15 cellular contexts compared by ENCODE assay signal in the genomic region with DNA sequence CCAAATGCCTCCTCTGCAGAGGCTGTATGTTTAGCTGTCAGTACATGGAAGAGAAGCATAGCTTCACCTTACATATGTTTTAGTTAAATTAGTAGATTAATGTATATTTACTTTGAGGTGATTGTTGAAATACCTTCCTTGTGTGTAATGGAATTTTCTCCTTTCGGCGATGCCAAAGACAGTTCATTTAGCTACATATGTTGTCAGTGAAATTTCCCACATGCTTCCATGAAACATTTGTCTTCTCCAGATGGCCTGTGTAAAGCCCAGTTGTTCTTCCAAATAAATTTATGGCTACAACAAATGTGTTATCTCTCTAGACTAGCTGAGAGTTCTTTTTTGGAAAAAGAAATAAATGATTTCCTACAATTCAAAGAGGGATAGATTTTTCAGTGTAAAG.
A peak's percentile ranks its signal among the peaks of the same experiment; 100 is the strongest.
DNase-seq lines count a peak whose midpoint lies in the region; ATAC-seq and TF ChIP-seq lines count a peak whose summit lies in the region.
"Had no signal": no experiment of that assay in that cellular context is flagged by ENCODE, and none has a peak within 500 bp of the region (broad histone marks: within the 10 kb centered on the region; RNA-seq: fewer than 3 reads in every experiment).

No MANE protein-coding gene starts in this region.

- peak overlapping the region in 1 of 2 donors; percentile 35 for H3K9ac ChIP-seq in colonic mucosa (ENCODE audit: low read depth in 2 of 2, low read length in 2 of 2)
- no peak overlapping the region for H3K9ac ChIP-seq in neural progenitor cell

- H3K4me1 Mint-ChIP-seq in type B pancreatic cell (ENCODE audit: unreplicated experiment) (peaks cover 17% of the 10 kb centered on the region), neural progenitor cell (peaks cover 3% of the 10 kb centered on the region)

- no peaks in the 10 kb centered on the region for H3K36me3 ChIP-seq in colonic mucosa
- H3K36me3 ChIP-seq in left lung, result no peaks in the 10 kb centered on the region
- no peaks in the 10 kb centered on the region for H3K36me3 ChIP-seq in neural progenitor cell

- H3K4me3 ChIP-seq in HFF-Myc (replicated peaks; ENCODE audit: low read depth, low read length) (no peak overlapping the region), colonic mucosa (no peak overlapping the region), left lung (no peak overlapping the region), neural progenitor cell (no peak overlapping the region)
- H3K4me3 ChIP-seq: testis had no signal

- H3F3A ChIP-seq in neural progenitor cell (ENCODE audit: low read depth), result no peaks in the 10 kb centered on the region

- H3K27me3 ChIP-seq in colonic mucosa (no peaks in the 10 kb centered on the region), left lung (no peaks in the 10 kb centered on the region), neural progenitor cell (no peaks in the 10 kb centered on the region)
- H3K27me3 ChIP-seq: testis had no signal

- DNase-seq in HFF-Myc (ENCODE audit: extremely low read depth, low read depth), result peak; percentile 77
- DNase-seq in colonic mucosa, result no peak
- DNase-seq in left lung, result no peak
- DNase-seq in type B pancreatic cell (ENCODE audit: extremely low spot score, unreplicated experiment), result no peak
- no peak for DNase-seq in neural progenitor cell (ENCODE audit: low spot score)
- no peak for DNase-seq in stimulated activated CD4-positive, alpha-beta T cell treated with anti-CD3 and anti-CD28 coated beads, Interleukin-4, amount 100 ng/mL, for 1 hour
- DNase-seq: activated naive CD4-positive, alpha-beta T cell treated with anti-CD3 and anti-CD28 coated beads for 36 hours; H7; Kasumi-1; NCI-H1417; posterior cingulate gyrus; small intestine; testis had no signal

- ATAC-seq in left lung, result peak; percentile 37
- no peak for ATAC-seq in activated CD4-positive, CD25-positive, alpha-beta regulatory T cell treated with anti-CD3 and anti-CD28 coated beads, Interleukin-2, amount 50 U/mL, for 24 hours

- H2AFZ ChIP-seq in neural progenitor cell (replicated peaks), result no peak overlapping the region

- intact Hi-C loops in colonic mucosa (cut with DNase I) (no loop called here), left lung (cut with DNase I) (no loop called here)

- H3K27ac ChIP-seq in colonic mucosa (peak overlapping the region; percentile 68), left lung (no peak overlapping the region), neural progenitor cell (no peak overlapping the region)
- H3K27ac ChIP-seq: C4-2B, testis had no signal

- H3K79me2 ChIP-seq in neural progenitor cell (ENCODE audit: low read depth), result no peaks in the 10 kb centered on the region

- no peaks in the 10 kb centered on the region for H4K20me1 ChIP-seq in neural progenitor cell (ENCODE audit: low read depth)

- H3K27ac Mint-ChIP-seq in type B pancreatic cell, result peak overlapping the region; percentile 22
- no peak overlapping the region for H3K27ac Mint-ChIP-seq in neural progenitor cell
- H3K27ac Mint-ChIP-seq: activated naive CD4-positive, alpha-beta T cell treated with anti-CD3 and anti-CD28 coated beads for 36 hours had no signal

- no peak overlapping the region for H3K4me3 Mint-ChIP-seq in type B pancreatic cell
- H3K4me3 Mint-ChIP-seq in neural progenitor cell, result no peak overlapping the region
- H3K4me3 Mint-ChIP-seq: activated naive CD4-positive, alpha-beta T cell treated with anti-CD3 and anti-CD28 coated beads for 36 hours had no signal

- peaks cover 4% of the 10 kb centered on the region for H3K4me1 ChIP-seq in colonic mucosa
- peaks cover 6 to 12% of the 10 kb centered on the region in 2 donors for H3K4me1 ChIP-seq in left lung
- H3K4me1 ChIP-seq in neural progenitor cell, result peaks cover 3% of the 10 kb centered on the region

- H3K9me3 Mint-ChIP-seq in type B pancreatic cell (peaks cover 4% of the 10 kb centered on the region), neural progenitor cell (no peaks in the 10 kb centered on the region)
- H3K9me3 Mint-ChIP-seq: activated naive CD4-positive, alpha-beta T cell treated with anti-CD3 and anti-CD28 coated beads for 36 hours had no signal

- TF ChIP-seq CTCF in HFF-Myc (IDR thresholded peaks at IDR 0.05; ENCODE audit: low read depth, low read length, missing control alignments), result no peak
- no peak for TF ChIP-seq CTCF in colonic mucosa (IDR thresholded peaks at IDR 0.05)
- no peak for TF ChIP-seq CTCF in left lung (IDR thresholded peaks at IDR 0.05)
- TF ChIP-seq CTCF in type B pancreatic cell (conservative IDR thresholded peaks at IDR 0.05), result no peak
- TF ChIP-seq CTCF in neural progenitor cell (IDR thresholded peaks at IDR 0.05), result no peak

- H3K36me3 Mint-ChIP-seq in type B pancreatic cell (no peaks in the 10 kb centered on the region), neural progenitor cell (no peaks in the 10 kb centered on the region)

- no peak overlapping the region for H3K4me2 ChIP-seq in neural progenitor cell

- H3K9me3 ChIP-seq in colonic mucosa (no peaks in the 10 kb centered on the region), left lung (no peaks in the 10 kb centered on the region), neural progenitor cell (ENCODE audit: low read depth) (no peaks in the 10 kb centered on the region)
- H3K9me3 ChIP-seq: testis had no signal

- H3K27me3 Mint-ChIP-seq in type B pancreatic cell, result peaks cover 3% of the 10 kb centered on the region
- H3K27me3 Mint-ChIP-seq in neural progenitor cell (ENCODE audit: insufficient read depth, low read depth), result no peaks in the 10 kb centered on the region
